8 cellular contexts compared by ENCODE assay signal in genomic region chr7:75442101-75442464, GRCh38. TPM values are rescaled to one million over a fixed set of nuclear protein-coding genes. Genes with fewer than 3 reads are reported as not detected.
DNase-seq lines count a peak whose midpoint lies in the region; ATAC-seq, FAIRE-seq and TF ChIP-seq lines count a peak whose summit lies in the region.
"Not testable (repeated sequence)": the region's sequence is repeated elsewhere in the genome, so short reads cannot be mapped to it uniquely, and the experiment has no call there.

No MANE protein-coding gene starts in this region.

- POLR2A ChIA-PET in AG04449 (lab: Yijun Ruan, JAX); HepG2 (lab: Yijun Ruan, JAX): not testable (repeated sequence)

- not testable (repeated sequence) for FAIRE-seq in HepG2 (lab: Jason Lieb, UNC)

- H3K9me3 ChIP-seq in OCI-LY3 (ENCODE audit: insufficient read depth, low read length); HepG2 (ENCODE audit: low read length); sigmoid colon: not testable (repeated sequence)

- peaks cover 29% of the 10 kb centered on the region for H3K36me3 Mint-ChIP-seq in activated naive CD4-positive, alpha-beta T cell treated with anti-CD3 and anti-CD28 coated beads, Interleukin-2, amount 10 ng/mL, durations not matched to agents 7 days and 5 days

- H2AFZ ChIP-seq in OCI-LY3 (ENCODE audit: low read depth, low read length); HepG2 (ENCODE audit: low read length): not testable (repeated sequence)

- H4K20me1 ChIP-seq in OCI-LY3 (ENCODE audit: insufficient read depth, low read length); HepG2 (ENCODE audit: insufficient read depth, low read length): not testable (repeated sequence)

- H3K27ac ChIP-seq in OCI-LY3 (ENCODE audit: low read length); HepG2 (ENCODE audit: extremely low read length, insufficient read depth, low read length): not testable (repeated sequence)
- H3K27ac ChIP-seq in sigmoid colon: peak overlapping the region; percentile 66 to 84 (median 83)

- H3K4me2 ChIP-seq in OCI-LY3 (ENCODE audit: low read length): peak overlapping the region; percentile 54
- peak overlapping the region; percentile 61 for H3K4me2 ChIP-seq in HepG2 (ENCODE audit: low read depth, low read length)

- not testable (repeated sequence) for H3K27me3 Mint-ChIP-seq in activated naive CD4-positive, alpha-beta T cell treated with anti-CD3 and anti-CD28 coated beads, Interleukin-2, amount 10 ng/mL, durations not matched to agents 7 days and 5 days

- not testable (repeated sequence) for H3K79me2 ChIP-seq in OCI-LY3 (ENCODE audit: low read length); HepG2 (ENCODE audit: insufficient read depth, low read length)

- CTCF ChIA-PET in AG04449 (lab: Yijun Ruan, JAX); activated naive CD4-positive, alpha-beta T cell treated with anti-CD3 and anti-CD28 coated beads, Interleukin-2, amount 10 ng/mL, durations not matched to agents 7 days and 5 days (lab: Charles Lee); HepG2 (lab: Yijun Ruan, JAX; ENCODE audit: low intra/inter-chr PET ratio, low total read pairs): not testable (repeated sequence)

- H3K4me1 Mint-ChIP-seq in activated naive CD4-positive, alpha-beta T cell treated with anti-CD3 and anti-CD28 coated beads, Interleukin-2, amount 10 ng/mL, durations not matched to agents 7 days and 5 days: peaks cover 12% of the 10 kb centered on the region

- DNase-seq in AG04449 (ENCODE audit: low read depth, low spot score); activated naive CD4-positive, alpha-beta T cell treated with anti-CD3 and anti-CD28 coated beads, Interleukin-2, amount 10 ng/mL, durations not matched to agents 7 days and 5 days; epithelial cell of proximal tubule (ENCODE audit: low read depth); HepG2 (ENCODE audit: low spot score); sigmoid colon: not testable (repeated sequence)

- H3K27me3 ChIP-seq in OCI-LY3 (ENCODE audit: low read depth, low read length); HepG2 (ENCODE audit: control insufficient read depth in 1 of 2, insufficient read depth in 2 of 2, low read length in 2 of 2); sigmoid colon: not testable (repeated sequence)

- ATAC-seq in GM19372 (IDR thresholded peaks at IDR 0.05; ENCODE audit: low read depth, unreplicated experiment): peak; percentile 39
- ATAC-seq in HG02938 (IDR thresholded peaks at IDR 0.05; ENCODE audit: unreplicated experiment): peak; percentile 39
- peak; percentile 69 for ATAC-seq in HepG2

- BruUV-seq in HepG2 (replicated peaks; lab: Mats Ljungman, UMichigan): not testable (repeated sequence)

- peak overlapping the region; percentile 87 for H3K4me3 Mint-ChIP-seq in activated naive CD4-positive, alpha-beta T cell treated with anti-CD3 and anti-CD28 coated beads, Interleukin-2, amount 10 ng/mL, durations not matched to agents 7 days and 5 days

- TF ChIP-seq POLR2A in HepG2 (IDR thresholded peaks at IDR 0.05; ENCODE audit: insufficient read depth in 1 of 2, low read depth in 2 of 2, low read length in 2 of 2); sigmoid colon (IDR thresholded peaks at IDR 0.05): not testable (repeated sequence)

- H3K4me3 ChIP-seq in AG04449 (ENCODE audit: low read depth, low read length) (peak overlapping the region; percentile 51), OCI-LY3 (ENCODE audit: low read length) (peak overlapping the region; percentile 68; the same call in 1 of the 2 replicates), epithelial cell of proximal tubule (ENCODE audit: low read depth, low read length) (peak overlapping the region; percentile 42), HepG2 (replicated peaks in 1 of 3; ENCODE audit: insufficient read depth in 1 of 3, low read depth in 2 of 3, low read length in 3 of 3) (peak overlapping the region; percentile 7 to 50 (median 10); a peak in 4 of 6 replicates), sigmoid colon (peak overlapping the region; percentile 51 to 59 (median 56))

- peak overlapping the region; percentile 27; the same call in 1 of the 2 replicates for H3K9ac ChIP-seq in OCI-LY3 (ENCODE audit: low read length)
- peak overlapping the region; percentile 66; the same call in 1 of the 2 replicates for H3K9ac ChIP-seq in HepG2 (ENCODE audit: insufficient read depth, low read depth, low read length)

- in situ Hi-C loops in HepG2 (cut with HindIII; ENCODE audit: extremely low pct_ligation_motif_present, low pct_unique_long_range_greater_than_20kb): not testable (repeated sequence)

- not testable (repeated sequence) for H3K4me1 ChIP-seq in OCI-LY3 (ENCODE audit: low read length); HepG2 (ENCODE audit: insufficient read depth, low read length)
- H3K4me1 ChIP-seq in sigmoid colon: peaks cover 0 to 10% (median 3%) of the 10 kb centered on the region in 4 donors

- peak overlapping the region; percentile 93 for H3K27ac Mint-ChIP-seq in activated naive CD4-positive, alpha-beta T cell treated with anti-CD3 and anti-CD28 coated beads, Interleukin-2, amount 10 ng/mL, durations not matched to agents 7 days and 5 days

- H3K36me3 ChIP-seq in OCI-LY3 (replicated peaks; ENCODE audit: low read depth, low read length): not testable (repeated sequence)
- H3K36me3 ChIP-seq in HepG2 (replicated peaks in 1 of 2; ENCODE audit: control insufficient read depth in 1 of 2, insufficient read depth in 2 of 2, low read length in 2 of 2) (peaks cover 4 to 23% of the 10 kb centered on the region in 2 experiments; a peak in 3 of 5 replicates), sigmoid colon (peaks cover 5 to 38% (median 30%) of the 10 kb centered on the region in 4 donors)

- intact Hi-C loops in HepG2 (cut with micrococcal nuclease; ENCODE audit: unreplicated experiment); sigmoid colon (cut with DNase I): not testable (repeated sequence)

- WGBS in HepG2 (ENCODE audit: low lambda C conversion rate): 0% methylated on average over 5 of the region's 37 CpGs
- WGBS in sigmoid colon, 2 donors: 0% methylated on average over 20 of the region's 37 CpGs

- TF ChIP-seq RAD21 in HepG2 (CRISPR knock-in tag; IDR thresholded peaks at IDR 0.05): not testable (repeated sequence)

- H3K9me3 Mint-ChIP-seq in activated naive CD4-positive, alpha-beta T cell treated with anti-CD3 and anti-CD28 coated beads, Interleukin-2, amount 10 ng/mL, durations not matched to agents 7 days and 5 days: not testable (repeated sequence)

- not testable (repeated sequence) for TF ChIP-seq EP300 in HepG2 (IDR thresholded peaks at IDR 0.05; ENCODE audit: low read depth in 2 of 2, low read length in 2 of 2); HepG2 (CRISPR knock-in tag; IDR thresholded peaks at IDR 0.05; ENCODE audit: borderline replicate concordance); sigmoid colon (IDR thresholded peaks at IDR 0.05)

- TF ChIP-seq CTCF in AG04449 (IDR thresholded peaks at IDR 0.05; ENCODE audit: insufficient read depth, low read length, missing control alignments); OCI-LY3 (IDR thresholded peaks at IDR 0.05; ENCODE audit: low read depth, low read length); epithelial cell of proximal tubule (conservative IDR thresholded peaks at IDR 0.05; ENCODE audit: low read depth, low read length); HepG2 (CRISPR knock-in tag; IDR thresholded peaks at IDR 0.05); sigmoid colon (IDR thresholded peaks at IDR 0.05): not testable (repeated sequence)

RNA-seq across cellular contexts. Expression of gene POM121C, which starts 44.0 kb away (rescaled TPM):
- total RNA-seq in epithelial cell of proximal tubule (8.4 and 8.7 TPM in 2 replicates), HepG2 (2016; rRNA removed; fragmentation: Illumina TruSeq; extraction: Trizol) (7.3 and 14.0 TPM in 2 replicates), sigmoid colon (10 to 100 TPM; 12.2 to 30.5 (median 15.8) TPM)
- total RNA-seq in HepG2 (2016; cell fraction: cytosol; rRNA removed; fragmentation: Illumina TruSeq; extraction: Trizol; ENCODE audit: low read depth): 14.2 and 15.1 TPM in 2 replicates
- 6.8 and 11.3 TPM in 2 replicates for total RNA-seq in HepG2 (2016; cell fraction: insoluble cytoplasmic fraction; rRNA removed; fragmentation: Illumina TruSeq; extraction: Trizol)
- total RNA-seq in HepG2 (2016; cell fraction: membrane; rRNA removed; fragmentation: Illumina TruSeq; extraction: Trizol): 8.7 and 10.4 TPM in 2 replicates
- total RNA-seq in HepG2 (2016; cell fraction: nucleus; rRNA removed; fragmentation: Illumina TruSeq; extraction: Trizol): 16.1 and 21.5 TPM in 2 replicates
- polyA plus RNA-seq in HepG2 (2011; rRNA removed) (15.2 and 20.2 TPM in 2 replicates), sigmoid colon (10 to 100 TPM in 1 of 3 donors, 1 to 10 TPM in 2; 6.0 to 22.9 (median 6.9) TPM)
- 7.7 and 9.1 TPM in 2 replicates for polyA plus RNA-seq in HepG2 (2011; cell fraction: cytosol; rRNA removed)
- 36.8 and 37.5 TPM in 2 replicates for polyA plus RNA-seq in HepG2 (2011; cell fraction: nucleus; rRNA removed)
- 28.4 and 50.6 TPM in 2 replicates for polyA plus RNA-seq in HepG2 (2012)
- 2.0 TPM in 2 replicates for polyA plus RNA-seq in HepG2 (2016; cell fraction: cytosol; fragmentation: Illumina TruSeq; extraction: Trizol; ENCODE audit: low read depth)
- polyA plus RNA-seq in HepG2 (2016; cell fraction: insoluble cytoplasmic fraction; fragmentation: Illumina TruSeq; extraction: Trizol; ENCODE audit: low read depth): 16.9 and 20.8 TPM in 2 replicates
- polyA plus RNA-seq in HepG2 (2016; cell fraction: membrane; fragmentation: Illumina TruSeq; extraction: Trizol; ENCODE audit: low read depth): 6.3 and 6.6 TPM in 2 replicates
- polyA plus RNA-seq in HepG2 (2016; cell fraction: nucleus; fragmentation: Illumina TruSeq; extraction: Trizol; ENCODE audit: insufficient read depth, low read depth): 58.5 and 67.5 TPM in 2 replicates
- polyA minus RNA-seq in HepG2 (2011; rRNA and poly(A)+ RNA removed; ENCODE audit: low replicate concordance): 18.5 and 37.4 TPM in 2 replicates
- 18.8 and 20.8 TPM in 2 replicates for polyA minus RNA-seq in HepG2 (2011; cell fraction: cytosol; rRNA and poly(A)+ RNA removed)
- polyA minus RNA-seq in HepG2 (2011; cell fraction: nucleus; rRNA and poly(A)+ RNA removed): 29.4 and 32.4 TPM in 2 replicates

RNA-seq across cellular contexts. Expression of gene TRIM73, which starts 46.7 kb away (rescaled TPM):
- 0.14 and 0.58 TPM in 2 replicates for total RNA-seq in epithelial cell of proximal tubule
- total RNA-seq in HepG2 (2016; rRNA removed; fragmentation: Illumina TruSeq; extraction: Trizol): 4.5 and 5.7 TPM in 2 replicates
- total RNA-seq in HepG2 (2016; cell fraction: cytosol; rRNA removed; fragmentation: Illumina TruSeq; extraction: Trizol; ENCODE audit: low read depth): 3.0 and 3.9 TPM in 2 replicates
- 4.3 and 4.7 TPM in 2 replicates for total RNA-seq in HepG2 (2016; cell fraction: insoluble cytoplasmic fraction; rRNA removed; fragmentation: Illumina TruSeq; extraction: Trizol)
- 2.4 and 4.4 TPM in 2 replicates for total RNA-seq in HepG2 (2016; cell fraction: membrane; rRNA removed; fragmentation: Illumina TruSeq; extraction: Trizol)
- 5.0 and 5.3 TPM in 2 replicates for total RNA-seq in HepG2 (2016; cell fraction: nucleus; rRNA removed; fragmentation: Illumina TruSeq; extraction: Trizol)
- 1.5 and 3.1 TPM in 2 replicates for polyA plus RNA-seq in HepG2 (2011; rRNA removed)
- 0.65 and 1.1 TPM in 2 replicates for polyA plus RNA-seq in HepG2 (2011; cell fraction: cytosol; rRNA removed)
- polyA plus RNA-seq in HepG2 (2011; cell fraction: nucleus; rRNA removed): 41.6 and 42.4 TPM in 2 replicates
- polyA plus RNA-seq in HepG2 (2012): 3.7 and 5.9 TPM in 2 replicates
- 1.3 and 2.1 TPM in 2 replicates for polyA plus RNA-seq in HepG2 (2016; cell fraction: cytosol; fragmentation: Illumina TruSeq; extraction: Trizol; ENCODE audit: low read depth)
- 2.8 and 4.1 TPM in 2 replicates for polyA plus RNA-seq in HepG2 (2016; cell fraction: insoluble cytoplasmic fraction; fragmentation: Illumina TruSeq; extraction: Trizol; ENCODE audit: low read depth)
- polyA plus RNA-seq in HepG2 (2016; cell fraction: membrane; fragmentation: Illumina TruSeq; extraction: Trizol; ENCODE audit: low read depth): 1.6 TPM in 2 replicates
- 15.1 TPM in 2 replicates for polyA plus RNA-seq in HepG2 (2016; cell fraction: nucleus; fragmentation: Illumina TruSeq; extraction: Trizol; ENCODE audit: insufficient read depth, low read depth)
- 3.5 and 5.1 TPM in 2 replicates for polyA minus RNA-seq in HepG2 (2011; rRNA and poly(A)+ RNA removed; ENCODE audit: low replicate concordance)
- 0.20 and 1.4 TPM in 2 replicates for polyA minus RNA-seq in HepG2 (2011; cell fraction: cytosol; rRNA and poly(A)+ RNA removed)
- polyA minus RNA-seq in HepG2 (2011; cell fraction: nucleus; rRNA and poly(A)+ RNA removed): 10.8 and 10.9 TPM in 2 replicates
- 1 to 10 TPM in 3 of 4 donors, under 1 TPM in 1; 0.36 to 1.9 (median 1.5) TPM for total RNA-seq in sigmoid colon
- 1 to 10 TPM in 1 of 3 donors, under 1 TPM in 1, not detected in 1; 0.92 to 4.2 TPM for polyA plus RNA-seq in sigmoid colon

RNA-seq across cellular contexts. Expression of gene SPDYE5, which starts 50.0 kb away (rescaled TPM):
- total RNA-seq in epithelial cell of proximal tubule (not detected in 2 replicates), HepG2 (2016; rRNA removed; fragmentation: Illumina TruSeq; extraction: Trizol) (not detected in 2 replicates), sigmoid colon (not detected)
- not detected in 2 replicates for total RNA-seq in HepG2 (2016; cell fraction: cytosol; rRNA removed; fragmentation: Illumina TruSeq; extraction: Trizol; ENCODE audit: low read depth)
- not detected in 2 replicates for total RNA-seq in HepG2 (2016; cell fraction: insoluble cytoplasmic fraction; rRNA removed; fragmentation: Illumina TruSeq; extraction: Trizol)
- total RNA-seq in HepG2 (2016; cell fraction: membrane; rRNA removed; fragmentation: Illumina TruSeq; extraction: Trizol): not detected in 2 replicates
- not detected in 2 replicates for total RNA-seq in HepG2 (2016; cell fraction: nucleus; rRNA removed; fragmentation: Illumina TruSeq; extraction: Trizol)
- polyA plus RNA-seq in HepG2 (2011; rRNA removed) (not detected in 2 replicates), sigmoid colon (under 1 TPM in 1 of 3 donors, not detected in 2; 0.03 TPM)
- not detected in 2 replicates for polyA plus RNA-seq in HepG2 (2011; cell fraction: cytosol; rRNA removed)
- not detected in 2 replicates for polyA plus RNA-seq in HepG2 (2011; cell fraction: nucleus; rRNA removed)
- 0.25 and 0.32 TPM in 2 replicates for polyA plus RNA-seq in HepG2 (2012)
- not detected in 2 replicates for polyA plus RNA-seq in HepG2 (2016; cell fraction: cytosol; fragmentation: Illumina TruSeq; extraction: Trizol; ENCODE audit: low read depth)
- polyA plus RNA-seq in HepG2 (2016; cell fraction: insoluble cytoplasmic fraction; fragmentation: Illumina TruSeq; extraction: Trizol; ENCODE audit: low read depth): not detected in 2 replicates
- polyA plus RNA-seq in HepG2 (2016; cell fraction: membrane; fragmentation: Illumina TruSeq; extraction: Trizol; ENCODE audit: low read depth): not detected in 2 replicates
- not detected in 2 replicates for polyA plus RNA-seq in HepG2 (2016; cell fraction: nucleus; fragmentation: Illumina TruSeq; extraction: Trizol; ENCODE audit: insufficient read depth, low read depth)
- not detected in 2 replicates for polyA minus RNA-seq in HepG2 (2011; rRNA and poly(A)+ RNA removed; ENCODE audit: low replicate concordance)
- not detected in 2 replicates for polyA minus RNA-seq in HepG2 (2011; cell fraction: cytosol; rRNA and poly(A)+ RNA removed)
- not detected in 2 replicates for polyA minus RNA-seq in HepG2 (2011; cell fraction: nucleus; rRNA and poly(A)+ RNA removed)

Comparison
In these comparisons a context has a peak if more than half of its experiments do, and no peak if none do; other contexts are left out.
1. H3K4me3 ChIP-seq: peak in every context shown above with its lines; median percentile 68 in OCI-LY3; 56 in sigmoid colon; 51 in AG04449; 42 in epithelial cell of proximal tubule; 10 in HepG2.